16 cellular contexts compared by ENCODE assay signal in genomic region chr15:94769089-94769488, GRCh38.
DNase-seq lines count a peak whose midpoint lies in the region; ATAC-seq and TF ChIP-seq lines count a peak whose summit lies in the region.
"Had no signal": no experiment of that assay in that cellular context is flagged by ENCODE, and none has a peak within 500 bp of the region (broad histone marks: within the 10 kb centered on the region; RNA-seq: fewer than 3 reads in every experiment).

No MANE protein-coding gene starts in this region.

- no peak for TF ChIP-seq POLR2A in heart left ventricle (IDR thresholded peaks at IDR 0.05)

- intact Hi-C loops in heart left ventricle (cut with DNase I) (no loop called here), left cardiac atrium (cut with DNase I) (no loop called here), left ventricle myocardium superior (cut with micrococcal nuclease) (no loop called here), left ventricle myocardium inferior (cut with micrococcal nuclease) (no loop called here)

- peaks cover 0 to 8% (median 0%) of the 10 kb centered on the region in 12 donors for H3K4me1 ChIP-seq in heart left ventricle
- peaks cover 5% of the 10 kb centered on the region for H3K4me1 ChIP-seq in left ventricle myocardium inferior
- H3K4me1 ChIP-seq: A549; BLaER1 treated with 17β-estradiol and CSF1 and Interleukin-3, amounts not matched to agents 10 nM and 100 nM; Caco-2 had no signal

- H3K4me3 ChIP-seq in heart left ventricle (no peak overlapping the region), left ventricle myocardium inferior (no peak overlapping the region)
- H3K4me3 ChIP-seq: A549; BLaER1 treated with 17β-estradiol and CSF1 and Interleukin-3, amounts not matched to agents 10 nM and 100 nM had no signal

- DNase-seq in heart left ventricle (no peak), left cardiac atrium (no peak), left ventricle myocardium superior (no peak), left ventricle myocardium inferior (no peak), amygdala (lab: John Stamatoyannopoulos, UW) (no peak)
- DNase-seq: AML-193; Caco-2; Calu3; CD4-positive, alpha-beta T cell; CD8-positive, alpha-beta T cell; DMS79 treated with DMSO at 0.1 percent for 48 hours; GF-D8 had no signal

- no peak overlapping the region for H3K27ac ChIP-seq in heart left ventricle
- no peak overlapping the region for H3K27ac ChIP-seq in left ventricle myocardium inferior (replicated peaks)
- H3K27ac ChIP-seq: 22Rv1; A549; BLaER1 treated with 17β-estradiol and CSF1 and Interleukin-3, amounts not matched to agents 10 nM and 100 nM; C4-2B had no signal

- H3K36me3 ChIP-seq in heart left ventricle, result no peaks in the 10 kb centered on the region
- H3K36me3 ChIP-seq in left ventricle myocardium inferior, result no peaks in the 10 kb centered on the region
- H3K36me3 ChIP-seq: BLaER1 treated with 17β-estradiol and CSF1 and Interleukin-3, amounts not matched to agents 10 nM and 100 nM had no signal

- TF ChIP-seq CTCF in heart left ventricle (IDR thresholded peaks at IDR 0.05) (no peak), left ventricle myocardium inferior (IDR thresholded peaks at IDR 0.05; ENCODE audit: borderline replicate concordance) (no peak)

- peak in 3 of 4 donors; percentile 51 to 67 (median 59) for ATAC-seq in heart left ventricle
- ATAC-seq in left cardiac atrium, result no peak
- ATAC-seq in left ventricle myocardium superior, result peak; percentile 45
- ATAC-seq: A549; CD8-positive, alpha-beta T cell had no signal

- WGBS in heart left ventricle, 4 donors, result 30 to 45% (median 37%) methylated on average over 2 of the region's 2 CpGs

- H3K27me3 ChIP-seq in heart left ventricle (no peaks in the 10 kb centered on the region), left ventricle myocardium inferior (ENCODE audit: low read depth) (no peaks in the 10 kb centered on the region)
- H3K27me3 ChIP-seq: BLaER1 treated with 17β-estradiol and CSF1 and Interleukin-3, amounts not matched to agents 10 nM and 100 nM had no signal

- H3K9me3 ChIP-seq in heart left ventricle (no peaks in the 10 kb centered on the region), left ventricle myocardium inferior (replicated peaks) (no peaks in the 10 kb centered on the region)
- H3K9me3 ChIP-seq: BLaER1 treated with 17β-estradiol and CSF1 and Interleukin-3, amounts not matched to agents 10 nM and 100 nM; Caco-2 had no signal

Comparison
In these comparisons a context has a peak if more than half of its experiments do, and no peak if none do; other contexts are left out.
1. ATAC-seq: peak in heart left ventricle (3 of 4) and left ventricle myocardium superior (single experiment); none in left cardiac atrium (0 of 2).